ENCODE assay signal across 34 cellular contexts in genomic region chr6:126524927-126525326, GRCh38.
"Had no signal": no experiment of that assay in that cellular context is flagged by ENCODE, and none has a peak within 500 bp of the region (broad histone marks: within the 10 kb centered on the region; RNA-seq: fewer than 3 reads in every experiment).

No MANE protein-coding gene starts in this region.

- H3K27ac ChIP-seq: brain microvascular endothelial cell, coronary artery, dorsolateral prefrontal cortex, epithelial cell of prostate, esophagus squamous epithelium, gastroesophageal sphincter, WERI-Rb-1 had no signal

- DNase-seq: activated B cell treated with CpG ODN at 0.5 μM for 24 hours; activated CD4-positive, alpha-beta T cell treated with anti-CD3 and anti-CD28 coated beads for 48 hours; activated CD4-positive, alpha-beta T cell treated with anti-CD3 and anti-CD28 coated beads, Interleukin-2, amount 50 U/mL, for 1 hour; activated CD4-positive, alpha-beta T cell treated with anti-CD3 and anti-CD28 coated beads, Interleukin-2, amount 50 U/mL, for 48 hours; activated CD8-positive, alpha-beta memory T cell treated with anti-CD3 and anti-CD28 coated beads for 24 hours; activated CD8-positive, alpha-beta T cell treated with anti-CD3 and anti-CD28 coated beads for 36 hours; activated effector memory CD4-positive, alpha-beta T cell treated with Interleukin-2 at 50 U/mL for 16 hours; activated gamma-delta T cell treated with Interleukin-2 at 50 U/mL for 16 hours; activated naive CD4-positive, alpha-beta T cell treated with anti-CD3 and anti-CD28 coated beads, Interleukin-2, amount 50 U/mL, for 16 hours; activated naive CD4-positive, alpha-beta T cell treated with Interleukin-2 at 50 U/mL for 16 hours; activated T-cell treated with anti-CD3 and anti-CD28 coated beads, Interleukin-2, amount 50 U/mL, for 4 hours; amniotic stem cell; anterior cingulate cortex; brain microvascular endothelial cell; dorsolateral prefrontal cortex; effector memory CD4-positive, alpha-beta T cell; esophagus squamous epithelium; foreskin melanocyte; T-helper 1 cell; T-helper 17 cell; T1000; WERI-Rb-1 had no signal

- H3K27me3 Mint-ChIP-seq: activated B cell treated with CpG ODN at 0.5 μM for 24 hours; activated CD8-positive, alpha-beta T cell treated with anti-CD3 and anti-CD28 coated beads for 36 hours; activated naive CD8-positive, alpha-beta T cell; activated T-helper 17 cell treated with anti-CD3 and anti-CD28 coated beads, Interleukin-2, amount 50 U/mL, for 72 hours; central memory CD8-positive, alpha-beta T cell; dendritic cell treated with granulocyte-macrophage colony-stimulating factor and Interleukin-4, amounts not matched to agents 40 ng/mL and 50 ng/mL, for 4 days had no signal

- FAIRE-seq: astrocyte, bronchial epithelial cell, endothelial cell of umbilical vein had no signal

- H3K4me3 Mint-ChIP-seq: activated B cell treated with CpG ODN at 0.5 μM for 24 hours; activated CD8-positive, alpha-beta T cell treated with anti-CD3 and anti-CD28 coated beads for 36 hours; activated naive CD8-positive, alpha-beta T cell; activated T-cell treated with anti-CD3 and anti-CD28 coated beads, Interleukin-2, amount 50 U/mL, for 4 hours; activated T-helper 17 cell treated with anti-CD3 and anti-CD28 coated beads, Interleukin-2, amount 50 U/mL, for 72 hours; central memory CD8-positive, alpha-beta T cell; dendritic cell treated with granulocyte-macrophage colony-stimulating factor and Interleukin-4, amounts not matched to agents 40 ng/mL and 50 ng/mL, for 4 days; T-helper 17 cell; T-helper 2 cell treated with Interferon-gamma antibody and Interleukin-4, amounts not matched to agents 5 μg/mL and 100 μg/mL, for 36 hours had no signal

- H3K27me3 ChIP-seq: brain microvascular endothelial cell, esophagus squamous epithelium, gastroesophageal sphincter had no signal

- H3K9me3 Mint-ChIP-seq: activated B cell treated with CpG ODN at 0.5 μM for 24 hours; activated CD8-positive, alpha-beta T cell treated with anti-CD3 and anti-CD28 coated beads for 36 hours; activated T-helper 17 cell treated with anti-CD3 and anti-CD28 coated beads, Interleukin-2, amount 50 U/mL, for 72 hours; central memory CD8-positive, alpha-beta T cell; dendritic cell treated with granulocyte-macrophage colony-stimulating factor and Interleukin-4, amounts not matched to agents 40 ng/mL and 50 ng/mL, for 4 days; T-helper 2 cell treated with Interferon-gamma antibody and Interleukin-4, amounts not matched to agents 5 μg/mL and 100 μg/mL, for 36 hours had no signal

- H3K4me1 ChIP-seq: esophagus squamous epithelium had no signal

- H3K36me3 ChIP-seq: brain microvascular endothelial cell, esophagus squamous epithelium, gastroesophageal sphincter, WERI-Rb-1 had no signal

- H3K4me3 ChIP-seq: coronary artery, dorsolateral prefrontal cortex, esophagus squamous epithelium, gastroesophageal sphincter had no signal

- H3K36me3 Mint-ChIP-seq: activated naive CD8-positive, alpha-beta T cell had no signal

- H3K4me1 Mint-ChIP-seq: activated B cell treated with CpG ODN at 0.5 μM for 24 hours; activated T-helper 17 cell treated with anti-CD3 and anti-CD28 coated beads, Interleukin-2, amount 50 U/mL, for 72 hours; central memory CD8-positive, alpha-beta T cell; T-helper 17 cell had no signal

- ATAC-seq: activated CD4-positive, CD25-positive, alpha-beta regulatory T cell treated with anti-CD3 and anti-CD28 coated beads, Interleukin-2, amount 50 U/mL, for 24 hours; activated CD8-positive, alpha-beta T cell treated with anti-CD3 and anti-CD28 coated beads for 36 hours; activated T-cell treated with anti-CD3 and anti-CD28 coated beads, Interleukin-2, amount 50 U/mL, for 4 hours; activated T-helper 17 cell treated with anti-CD3 and anti-CD28 coated beads, Interleukin-2, amount 50 U/mL, for 72 hours; gastroesophageal sphincter; T-helper 17 cell had no signal

- H3K9me3 ChIP-seq: esophagus squamous epithelium had no signal

- H3K27ac Mint-ChIP-seq: activated B cell treated with CpG ODN at 0.5 μM for 24 hours; activated CD8-positive, alpha-beta T cell treated with anti-CD3 and anti-CD28 coated beads for 36 hours; activated naive CD8-positive, alpha-beta T cell; activated T-helper 17 cell treated with anti-CD3 and anti-CD28 coated beads, Interleukin-2, amount 50 U/mL, for 72 hours; dendritic cell treated with granulocyte-macrophage colony-stimulating factor and Interleukin-4, amounts not matched to agents 40 ng/mL and 50 ng/mL, for 4 days; T-helper 17 cell; T-helper 2 cell treated with Interferon-gamma antibody and Interleukin-4, amounts not matched to agents 5 μg/mL and 100 μg/mL, for 36 hours had no signal
